8 cellular contexts compared by ENCODE assay signal in genomic region chr15:92848852-92849598, GRCh38. TPM values are rescaled to one million over a fixed set of nuclear protein-coding genes. Genes with fewer than 3 reads are reported as not detected.
DNase-seq lines count a peak whose midpoint lies in the region; ATAC-seq, FAIRE-seq and TF ChIP-seq lines count a peak whose summit lies in the region.

No MANE protein-coding gene starts in this region.

- H3K4me3 ChIP-seq in OCI-LY3 (ENCODE audit: low read length): peak overlapping the region; percentile 19; the same call in 1 of the 2 replicates
- no peak overlapping the region for H3K4me3 ChIP-seq in GM12878
- no peak overlapping the region for H3K4me3 ChIP-seq in esophagus squamous epithelium

- no TSS peak for BruUV-seq in GM12878 (replicated peaks; lab: Mats Ljungman, UMichigan)

- H3K27me3 ChIP-seq in OCI-LY3 (ENCODE audit: low read depth, low read length) (no peaks in the 10 kb centered on the region), GM12878 (replicated peaks in 1 of 2; ENCODE audit: control insufficient read depth in 2 of 2, insufficient read depth in 2 of 2, low read length in 1 of 2) (no peaks in the 10 kb centered on the region), esophagus squamous epithelium (no peaks in the 10 kb centered on the region)

- H3K27ac ChIP-seq in OCI-LY3 (ENCODE audit: low read length): 0 out of 2 replicates have a peak overlapping the region, but pooled peaks have one; percentile 21
- peak overlapping the region; percentile 66 for H3K27ac ChIP-seq in GM12878 (ENCODE audit: control insufficient read depth, insufficient read depth)
- H3K27ac ChIP-seq in esophagus squamous epithelium: peak overlapping the region in 1 of 4 donors; percentile 28

- TF ChIP-seq POLR2A in GM12878 (IDR thresholded peaks at IDR 0.05; ENCODE audit: low read depth, low read length) (no peak), esophagus squamous epithelium (IDR thresholded peaks at IDR 0.05) (no peak)

- H3K4me2 ChIP-seq in OCI-LY3 (ENCODE audit: low read length) (peak overlapping the region; percentile 60), GM12878 (ENCODE audit: control insufficient read depth, insufficient read depth) (peak overlapping the region; percentile 71)

- H3K36me3 ChIP-seq in OCI-LY3 (replicated peaks; ENCODE audit: low read depth, low read length) (no peaks in the 10 kb centered on the region), GM12878 (ENCODE audit: control insufficient read depth in 2 of 2, insufficient read depth in 2 of 2, low read length in 1 of 2) (no peaks in the 10 kb centered on the region), esophagus squamous epithelium (no peaks in the 10 kb centered on the region)

- H3K79me2 ChIP-seq in OCI-LY3 (ENCODE audit: low read length) (no peaks in the 10 kb centered on the region), GM12878 (ENCODE audit: control insufficient read depth, insufficient read depth, low read length) (no peaks in the 10 kb centered on the region)

- H3K9me3 ChIP-seq in OCI-LY3 (ENCODE audit: insufficient read depth, low read length) (no peaks in the 10 kb centered on the region), GM12878 (replicated peaks; ENCODE audit: control insufficient read depth, insufficient read depth, low read length) (no peaks in the 10 kb centered on the region; the same call in 2 of the 3 replicates), esophagus squamous epithelium (no peaks in the 10 kb centered on the region)

- TF ChIP-seq EP300 in GM12878 (IDR thresholded peaks at IDR 0.05; ENCODE audit: borderline replicate concordance in 1 of 2, control insufficient read depth in 1 of 2, low read depth in 2 of 2, low read length in 2 of 2): no peak

- 29% methylated on average over 13 of the region's 13 CpGs for WGBS in GM12878 (ENCODE audit: insufficient coverage, insufficient replicate concordance, low lambda C conversion rate, missing lambda C conversion rate)
- WGBS in esophagus squamous epithelium, 2 donors: 74 to 85% methylated on average over 12 to 13 of the region's 13 CpGs

- no peak for TF ChIP-seq RAD21 in GM12878 (IDR thresholded peaks at IDR 0.05; ENCODE audit: insufficient read depth, low read depth, low read length)

- in situ Hi-C loops in GM12878 (cut with MboI): no loop called here

- POLR2A ChIA-PET in GM12878 (lab: Charles Lee): interaction anchor here (0.6 kb wide), 2 partner anchors 9 to 154 kb away, joined by 3 to 4 read pairs; no protein-coding TSS in a partner anchor

- TF ChIP-seq CTCF in OCI-LY3 (IDR thresholded peaks at IDR 0.05; ENCODE audit: low read depth, low read length) (no peak), GM12878 (IDR thresholded peaks at IDR 0.05 in 2 of 3, conservative IDR thresholded peaks at IDR 0.05 in 1 of 3; ENCODE audit: control insufficient read depth in 2 of 3, extremely low read depth in 1 of 3, insufficient read depth in 1 of 3, low read depth in 3 of 3, low read length in 3 of 3) (no peak), esophagus squamous epithelium (IDR thresholded peaks at IDR 0.05) (no peak)

- H3K4me1 ChIP-seq in OCI-LY3 (ENCODE audit: low read length): peaks cover 47% of the 10 kb centered on the region
- H3K4me1 ChIP-seq in GM12878 (ENCODE audit: control insufficient read depth, insufficient read depth, low read length): peaks cover 24% of the 10 kb centered on the region
- H3K4me1 ChIP-seq in esophagus squamous epithelium: peaks cover 0 to 22% (median 14%) of the 10 kb centered on the region in 3 donors

- FAIRE-seq in GM12878 (lab: Jason Lieb, UNC): peak; percentile 49

- RAD21 ChIA-PET in GM12878 (lab: Charles Lee; ENCODE audit: unreplicated experiment): interaction anchor here (0.6 to 1.6 kb wide), 4 partner anchors 16 to 65 kb away, joined by 3 to 7 read pairs (median 6); no protein-coding TSS in a partner anchor

- H2AFZ ChIP-seq in OCI-LY3 (ENCODE audit: low read depth, low read length): 0 out of 2 replicates have a peak overlapping the region, but pooled peaks have one; percentile 64
- H2AFZ ChIP-seq in GM12878 (ENCODE audit: control insufficient read depth, low read depth, low read length): peak overlapping the region; percentile 81

- ATAC-seq in GM21825 (IDR thresholded peaks at IDR 0.05; ENCODE audit: unreplicated experiment): peak; percentile 75
- peak; percentile 73 for ATAC-seq in GM12878
- peak; percentile 92 for ATAC-seq in stimulated activated naive CD8-positive, alpha-beta T cell treated with anti-CD3 and anti-CD28 coated beads, Interleukin-15, Interleukin-2, amounts not matched to agents 100 U/mL and 50 U/mL, for 24 hours

- CTCF ChIA-PET in GM12878 (lab: Yijun Ruan, JAX): interaction anchor here (1.9 kb wide), 1 partner anchor 17 kb away, joined by 6 read pairs; no protein-coding TSS in a partner anchor

- peak overlapping the region; percentile 2; the same call in 1 of the 2 replicates for H3K9ac ChIP-seq in OCI-LY3 (ENCODE audit: low read length)
- H3K9ac ChIP-seq in GM12878 (ENCODE audit: control insufficient read depth, insufficient read depth, low read length): peak overlapping the region; percentile 19; the same call in 1 of the 2 replicates

- intact Hi-C loops in GM12878 (cut with micrococcal nuclease; ENCODE audit: unreplicated experiment) (loop anchor here (5.0 kb wide), 1 partner anchor 33 kb away; no protein-coding TSS in a partner anchor), esophagus squamous epithelium (cut with DNase I) (no loop called here)

- H4K20me1 ChIP-seq in OCI-LY3 (ENCODE audit: insufficient read depth, low read length) (no peaks in the 10 kb centered on the region), GM12878 (ENCODE audit: control insufficient read depth, insufficient read depth) (no peaks in the 10 kb centered on the region)

- SMC1A ChIA-PET in GM12878 (lab: Charles Lee; ENCODE audit: uncharacterized antibody, unreplicated experiment): interaction anchor here (0.6 to 4.7 kb wide), 5 partner anchors 18 to 36 kb away, joined by 3 to 46 read pairs (median 3); no protein-coding TSS in a partner anchor

- DNase-seq in EL (peak; percentile 72), GM12878 (ENCODE audit: low read depth, low spot score) (peak; percentile 65), HuH-7.5 (ENCODE audit: low spot score) (no peak), NCI-H187 (lab: John Stamatoyannopoulos, UW) (no peak), esophagus squamous epithelium (lab: John Stamatoyannopoulos, UW) (no peak)
- no peak for DNase-seq in stimulated activated naive CD8-positive, alpha-beta T cell treated with anti-CD3 and anti-CD28 coated beads, Interleukin-15, Interleukin-2, amounts not matched to agents 100 U/mL and 50 U/mL, for 24 hours

TF ChIP-seq in GM12878, 131 proteins besides CTCF, POLR2A, EP300 and RAD21 (continues in another document):
- TF ChIP-seq SP1 (IDR thresholded peaks at IDR 0.05; ENCODE audit: low read depth, low read length) (no peak), ESRRA (IDR thresholded peaks at IDR 0.05; ENCODE audit: low read length) (no peak), RELB (IDR thresholded peaks at IDR 0.05; ENCODE audit: low read depth) (0 out of 2 replicates have a peak, but pooled peaks have one; percentile 27), SREBF2 (IDR thresholded peaks at IDR 0.05; ENCODE audit: low read length) (no peak), BACH1 (IDR thresholded peaks at IDR 0.05; ENCODE audit: borderline replicate concordance) (no peak), RUNX3 (IDR thresholded peaks at IDR 0.05; ENCODE audit: low read length) (peak; percentile 24; the same call in 1 of the 2 replicates), TBL1XR1 (IDR thresholded peaks at IDR 0.05; ENCODE audit: low read depth, low read length) (no peak), NBN (IDR thresholded peaks at IDR 0.05) (0 out of 2 replicates have a peak, but pooled peaks have one; percentile 18), RBBP5 (conservative IDR thresholded peaks at IDR 0.05) (no peak), ATF7 (IDR thresholded peaks at IDR 0.05; ENCODE audit: low read depth) (0 out of 2 replicates have a peak, but pooled peaks have one; percentile 31), YY1 (IDR thresholded peaks at IDR 0.05; ENCODE audit: low read depth, low read length) (no peak)

RNA-seq across cellular contexts. Expression of gene CHD2, which starts 51.1 kb away (rescaled TPM):
- total RNA-seq in GM12878 (2013; cell fraction: nucleolus; rRNA removed): 881 and 884 TPM in 2 replicates
- total RNA-seq in GM12878 (2014; rRNA removed) (57.4 and 74.4 TPM in 2 replicates), GM12878 (2014; rRNA removed; fragmentation: Illumina TruSeq; extraction: Trizol) (64.6 and 74.9 TPM in 2 replicates), GM12878 (2021) (77.0 and 87.4 TPM in 2 replicates), esophagus squamous epithelium (100 to 1,000 TPM in 1 of 4 donors, 10 to 100 TPM in 3; 36.1 to 132 (median 74.8) TPM)
- 50.2 TPM for polyA plus RNA-seq in GM12878 (2011; ENCODE audit: low read depth)
- polyA plus RNA-seq in GM12878 (2011; rRNA removed) (94.7 and 100 TPM in 2 replicates), GM12878 (2014; fragmentation: Illumina TruSeq; extraction: Trizol) (88.0 and 102 TPM in 2 replicates), GM12878 (2014; fragmentation: Nextera tagmentation; extraction: Ambion mirVana) (10 to 100 TPM; 38.1 to 42.8 TPM), GM12878 (2014; rRNA removed) (59.8 and 69.9 TPM in 2 replicates), GM12878 (2016; fragmentation: Nextera tagmentation; extraction: Ambion mirVana) (10 to 100 TPM; 53.6 to 62.0 TPM)
- 65.9 and 93.5 TPM in 2 replicates for polyA plus RNA-seq in GM12878 (2011; cell fraction: cytosol; rRNA removed)
- polyA plus RNA-seq in GM12878 (2011; cell fraction: nucleus; rRNA removed): 175 and 192 TPM in 2 replicates
- 64.4 and 66.3 TPM in 2 replicates for polyA plus RNA-seq in GM12878 (2012)
- 113 and 149 TPM in 2 replicates for polyA minus RNA-seq in GM12878 (2011; rRNA and poly(A)+ RNA removed)
- polyA minus RNA-seq in GM12878 (2011; cell fraction: cytosol; rRNA and poly(A)+ RNA removed): 40.9 and 46.5 TPM in 2 replicates
- 297 and 397 TPM in 2 replicates for polyA minus RNA-seq in GM12878 (2011; cell fraction: nucleus; rRNA and poly(A)+ RNA removed)

Comparison
In these comparisons a context has a peak if more than half of its experiments do, and no peak if none do; other contexts are left out.
1. DNase-seq: peak in EL (single experiment) and GM12878 (single experiment); none in stimulated activated naive CD8-positive, alpha-beta T cell treated with anti-CD3 and anti-CD28 coated beads, Interleukin-15, Interleukin-2, amounts not matched to agents 100 U/mL and 50 U/mL, for 24 hours (single experiment), HuH-7.5 (single experiment), NCI-H187 (0 of 2) and esophagus squamous epithelium (single experiment).
2. Peak in every context shown above with its lines, with median percentiles within 50 percentile points of each other: ATAC-seq.